1 cellular context compared by ENCODE assay signal in genomic region chr1:8200317-8201115, GRCh38.
A peak's percentile ranks its signal among the peaks of the same experiment; 100 is the strongest.
TF ChIP-seq lines count a peak whose summit lies in the region.

No MANE protein-coding gene starts in this region.

TF ChIP-seq in HepG2, 621 proteins besides CTCF, POLR2A, EP300 and RAD21 (continued from another document and continues in another):
- TF ChIP-seq ZNF644 (CRISPR knock-in tag; IDR thresholded peaks at IDR 0.05; ENCODE audit: low read depth) = 0 out of 2 replicates have a peak, but pooled peaks have one; percentile 32
- no peak for TF ChIP-seq MBNL3 (CRISPR knock-in tag; conservative IDR thresholded peaks at IDR 0.05)
- TF ChIP-seq, protein P1, sequence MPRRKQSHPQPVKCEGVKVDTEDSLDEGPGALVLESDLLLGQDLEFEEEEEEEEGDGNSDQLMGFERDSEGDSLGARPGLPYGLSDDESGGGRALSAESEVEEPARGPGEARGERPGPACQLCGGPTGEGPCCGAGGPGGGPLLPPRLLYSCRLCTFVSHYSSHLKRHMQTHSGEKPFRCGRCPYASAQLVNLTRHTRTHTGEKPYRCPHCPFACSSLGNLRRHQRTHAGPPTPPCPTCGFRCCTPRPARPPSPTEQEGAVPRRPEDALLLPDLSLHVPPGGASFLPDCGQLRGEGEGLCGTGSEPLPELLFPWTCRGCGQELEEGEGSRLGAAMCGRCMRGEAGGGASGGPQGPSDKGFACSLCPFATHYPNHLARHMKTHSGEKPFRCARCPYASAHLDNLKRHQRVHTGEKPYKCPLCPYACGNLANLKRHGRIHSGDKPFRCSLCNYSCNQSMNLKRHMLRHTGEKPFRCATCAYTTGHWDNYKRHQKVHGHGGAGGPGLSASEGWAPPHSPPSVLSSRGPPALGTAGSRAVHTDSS (CRISPR knock-in tag; conservative IDR thresholded peaks at IDR 0.05) = no peak
- TF ChIP-seq NR2C2 (CRISPR knock-in tag; IDR thresholded peaks at IDR 0.05; ENCODE audit: borderline replicate concordance) = peak; percentile 73
- TF ChIP-seq, protein P2, sequence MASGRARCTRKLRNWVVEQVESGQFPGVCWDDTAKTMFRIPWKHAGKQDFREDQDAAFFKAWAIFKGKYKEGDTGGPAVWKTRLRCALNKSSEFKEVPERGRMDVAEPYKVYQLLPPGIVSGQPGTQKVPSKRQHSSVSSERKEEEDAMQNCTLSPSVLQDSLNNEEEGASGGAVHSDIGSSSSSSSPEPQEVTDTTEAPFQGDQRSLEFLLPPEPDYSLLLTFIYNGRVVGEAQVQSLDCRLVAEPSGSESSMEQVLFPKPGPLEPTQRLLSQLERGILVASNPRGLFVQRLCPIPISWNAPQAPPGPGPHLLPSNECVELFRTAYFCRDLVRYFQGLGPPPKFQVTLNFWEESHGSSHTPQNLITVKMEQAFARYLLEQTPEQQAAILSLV (CRISPR knock-in tag; IDR thresholded peaks at IDR 0.05; ENCODE audit: borderline replicate concordance) = no peak
- 0 out of 2 replicates have a peak, but pooled peaks have one; percentile 54 for TF ChIP-seq HNRNPL (IDR thresholded peaks at IDR 0.05; ENCODE audit: low read depth, low read length)
- TF ChIP-seq ZNF335 (CRISPR knock-in tag; IDR thresholded peaks at IDR 0.05) = 0 out of 2 replicates have a peak, but pooled peaks have one; percentile 57
- TF ChIP-seq ZNF430 (CRISPR knock-in tag; IDR thresholded peaks at IDR 0.05) = 0 out of 2 replicates have a peak, but pooled peaks have one; percentile 28
- TF ChIP-seq, protein P3, sequence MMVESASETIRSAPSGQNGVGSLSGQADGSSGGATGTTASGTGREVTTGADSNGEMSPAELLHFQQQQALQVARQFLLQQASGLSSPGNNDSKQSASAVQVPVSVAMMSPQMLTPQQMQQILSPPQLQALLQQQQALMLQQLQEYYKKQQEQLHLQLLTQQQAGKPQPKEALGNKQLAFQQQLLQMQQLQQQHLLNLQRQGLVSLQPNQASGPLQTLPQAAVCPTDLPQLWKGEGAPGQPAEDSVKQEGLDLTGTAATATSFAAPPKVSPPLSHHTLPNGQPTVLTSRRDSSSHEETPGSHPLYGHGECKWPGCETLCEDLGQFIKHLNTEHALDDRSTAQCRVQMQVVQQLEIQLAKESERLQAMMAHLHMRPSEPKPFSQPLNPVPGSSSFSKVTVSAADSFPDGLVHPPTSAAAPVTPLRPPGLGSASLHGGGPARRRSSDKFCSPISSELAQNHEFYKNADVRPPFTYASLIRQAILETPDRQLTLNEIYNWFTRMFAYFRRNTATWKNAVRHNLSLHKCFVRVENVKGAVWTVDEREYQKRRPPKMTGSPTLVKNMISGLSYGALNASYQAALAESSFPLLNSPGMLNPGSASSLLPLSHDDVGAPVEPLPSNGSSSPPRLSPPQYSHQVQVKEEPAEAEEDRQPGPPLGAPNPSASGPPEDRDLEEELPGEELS (CRISPR knock-in tag; IDR thresholded peaks at IDR 0.05) = peak; percentile 95
- TF ChIP-seq HMG20A (CRISPR knock-in tag; IDR thresholded peaks at IDR 0.05; ENCODE audit: borderline replicate concordance) = peak; percentile 81; the same call in 1 of the 2 replicates
- TF ChIP-seq FOXO1 (CRISPR knock-in tag; IDR thresholded peaks at IDR 0.05) = peak; percentile 90
- TF ChIP-seq YY1 (IDR thresholded peaks at IDR 0.05; ENCODE audit: insufficient read depth, insufficient replicate concordance, low read depth, low read length) = peak; percentile 43
- TF ChIP-seq, protein P4, sequence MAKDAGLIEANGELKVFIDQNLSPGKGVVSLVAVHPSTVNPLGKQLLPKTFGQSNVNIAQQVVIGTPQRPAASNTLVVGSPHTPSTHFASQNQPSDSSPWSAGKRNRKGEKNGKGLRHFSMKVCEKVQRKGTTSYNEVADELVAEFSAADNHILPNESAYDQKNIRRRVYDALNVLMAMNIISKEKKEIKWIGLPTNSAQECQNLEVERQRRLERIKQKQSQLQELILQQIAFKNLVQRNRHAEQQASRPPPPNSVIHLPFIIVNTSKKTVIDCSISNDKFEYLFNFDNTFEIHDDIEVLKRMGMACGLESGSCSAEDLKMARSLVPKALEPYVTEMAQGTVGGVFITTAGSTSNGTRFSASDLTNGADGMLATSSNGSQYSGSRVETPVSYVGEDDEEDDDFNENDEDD (CRISPR knock-in tag; IDR thresholded peaks at IDR 0.05; ENCODE audit: borderline replicate concordance) = peak; percentile 80
- peak; percentile 58; the same call in 1 of the 2 replicates for TF ChIP-seq ARID4A (CRISPR knock-in tag; IDR thresholded peaks at IDR 0.05; ENCODE audit: borderline replicate concordance)
- no peak for TF ChIP-seq ZBTB42 (CRISPR knock-in tag; IDR thresholded peaks at IDR 0.05)
- TF ChIP-seq HOXA7 (CRISPR knock-in tag; IDR thresholded peaks at IDR 0.05) = no peak
- peak; percentile 85 for TF ChIP-seq ZBTB7A (CRISPR knock-in tag; IDR thresholded peaks at IDR 0.05)
- peak; percentile 89; the same call in 1 of the 2 replicates for TF ChIP-seq MYC (CRISPR knock-in tag; IDR thresholded peaks at IDR 0.05; ENCODE audit: borderline replicate concordance)
- TF ChIP-seq NCOA2 (CRISPR knock-in tag; IDR thresholded peaks at IDR 0.05) = peak; percentile 93
- TF ChIP-seq ZNF275 (CRISPR knock-in tag; IDR thresholded peaks at IDR 0.05; ENCODE audit: borderline replicate concordance) = 0 out of 2 replicates have a peak, but pooled peaks have one; percentile 27
- TF ChIP-seq SKI (IDR thresholded peaks at IDR 0.05; ENCODE audit: partially characterized antibody) = peak; percentile 31
- peak; percentile 89 for TF ChIP-seq PITX1 (CRISPR knock-in tag; IDR thresholded peaks at IDR 0.05)
- TF ChIP-seq GLI4 (CRISPR knock-in tag; IDR thresholded peaks at IDR 0.05; ENCODE audit: borderline replicate concordance) = no peak; the same call in 1 of the 2 replicates
- 0 out of 2 replicates have a peak, but pooled peaks have one; percentile 42 for TF ChIP-seq REPIN1 (CRISPR knock-in tag; IDR thresholded peaks at IDR 0.05; ENCODE audit: borderline replicate concordance, low read depth)
- TF ChIP-seq TARDBP (CRISPR knock-in tag; IDR thresholded peaks at IDR 0.05) = peak; percentile 91
- TF ChIP-seq ZSCAN25 (CRISPR knock-in tag; IDR thresholded peaks at IDR 0.05) = peak; percentile 58; the same call in 1 of the 2 replicates
- TF ChIP-seq, protein P5, sequence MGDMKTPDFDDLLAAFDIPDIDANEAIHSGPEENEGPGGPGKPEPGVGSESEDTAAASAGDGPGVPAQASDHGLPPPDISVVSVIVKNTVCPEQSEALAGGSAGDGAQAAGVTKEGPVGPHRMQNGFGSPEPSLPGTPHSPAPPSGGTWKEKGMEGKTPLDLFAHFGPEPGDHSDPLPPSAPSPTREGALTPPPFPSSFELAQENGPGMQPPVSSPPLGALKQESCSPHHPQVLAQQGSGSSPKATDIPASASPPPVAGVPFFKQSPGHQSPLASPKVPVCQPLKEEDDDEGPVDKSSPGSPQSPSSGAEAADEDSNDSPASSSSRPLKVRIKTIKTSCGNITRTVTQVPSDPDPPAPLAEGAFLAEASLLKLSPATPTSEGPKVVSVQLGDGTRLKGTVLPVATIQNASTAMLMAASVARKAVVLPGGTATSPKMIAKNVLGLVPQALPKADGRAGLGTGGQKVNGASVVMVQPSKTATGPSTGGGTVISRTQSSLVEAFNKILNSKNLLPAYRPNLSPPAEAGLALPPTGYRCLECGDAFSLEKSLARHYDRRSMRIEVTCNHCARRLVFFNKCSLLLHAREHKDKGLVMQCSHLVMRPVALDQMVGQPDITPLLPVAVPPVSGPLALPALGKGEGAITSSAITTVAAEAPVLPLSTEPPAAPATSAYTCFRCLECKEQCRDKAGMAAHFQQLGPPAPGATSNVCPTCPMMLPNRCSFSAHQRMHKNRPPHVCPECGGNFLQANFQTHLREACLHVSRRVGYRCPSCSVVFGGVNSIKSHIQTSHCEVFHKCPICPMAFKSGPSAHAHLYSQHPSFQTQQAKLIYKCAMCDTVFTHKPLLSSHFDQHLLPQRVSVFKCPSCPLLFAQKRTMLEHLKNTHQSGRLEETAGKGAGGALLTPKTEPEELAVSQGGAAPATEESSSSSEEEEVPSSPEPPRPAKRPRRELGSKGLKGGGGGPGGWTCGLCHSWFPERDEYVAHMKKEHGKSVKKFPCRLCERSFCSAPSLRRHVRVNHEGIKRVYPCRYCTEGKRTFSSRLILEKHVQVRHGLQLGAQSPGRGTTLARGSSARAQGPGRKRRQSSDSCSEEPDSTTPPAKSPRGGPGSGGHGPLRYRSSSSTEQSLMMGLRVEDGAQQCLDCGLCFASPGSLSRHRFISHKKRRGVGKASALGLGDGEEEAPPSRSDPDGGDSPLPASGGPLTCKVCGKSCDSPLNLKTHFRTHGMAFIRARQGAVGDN (CRISPR knock-in tag; IDR thresholded peaks at IDR 0.05) = peak; percentile 99
- no peak for TF ChIP-seq HMGA1 (CRISPR knock-in tag; conservative IDR thresholded peaks at IDR 0.05)
- peak in 1 of 2 experiments; percentile 60; a peak in 2 of 4 replicates for TF ChIP-seq KLF16 (CRISPR knock-in tag; IDR thresholded peaks at IDR 0.05)
- no peak for TF ChIP-seq LCORL (IDR thresholded peaks at IDR 0.05)
- peak; percentile 97 for TF ChIP-seq LCORL (CRISPR knock-in tag; IDR thresholded peaks at IDR 0.05)
- TF ChIP-seq ZNF75D (CRISPR knock-in tag; IDR thresholded peaks at IDR 0.05; ENCODE audit: borderline replicate concordance) = no peak
- TF ChIP-seq ETV5 (CRISPR knock-in tag; IDR thresholded peaks at IDR 0.05; ENCODE audit: borderline replicate concordance) = peak; percentile 72; the same call in 1 of the 2 replicates
- peak; percentile 74 for TF ChIP-seq ERF (CRISPR knock-in tag; IDR thresholded peaks at IDR 0.05)
- 0 out of 2 replicates have a peak, but pooled peaks have one; percentile 45 for TF ChIP-seq ZNF878 (CRISPR knock-in tag; IDR thresholded peaks at IDR 0.05)
- TF ChIP-seq U2AF2 (IDR thresholded peaks at IDR 0.05; ENCODE audit: low read depth, low read length) = no peak
- peak; percentile 61; the same call in 1 of the 2 replicates for TF ChIP-seq HOXA5 (CRISPR knock-in tag; IDR thresholded peaks at IDR 0.05)
- TF ChIP-seq ZBED4 (CRISPR knock-in tag; IDR thresholded peaks at IDR 0.05; ENCODE audit: borderline replicate concordance) = 0 out of 2 replicates have a peak, but pooled peaks have one; percentile 49
- peak; percentile 79 for TF ChIP-seq ZBTB25 (CRISPR knock-in tag; IDR thresholded peaks at IDR 0.05)
